ENCODE assay signal across 6 cellular contexts in the genomic region with DNA sequence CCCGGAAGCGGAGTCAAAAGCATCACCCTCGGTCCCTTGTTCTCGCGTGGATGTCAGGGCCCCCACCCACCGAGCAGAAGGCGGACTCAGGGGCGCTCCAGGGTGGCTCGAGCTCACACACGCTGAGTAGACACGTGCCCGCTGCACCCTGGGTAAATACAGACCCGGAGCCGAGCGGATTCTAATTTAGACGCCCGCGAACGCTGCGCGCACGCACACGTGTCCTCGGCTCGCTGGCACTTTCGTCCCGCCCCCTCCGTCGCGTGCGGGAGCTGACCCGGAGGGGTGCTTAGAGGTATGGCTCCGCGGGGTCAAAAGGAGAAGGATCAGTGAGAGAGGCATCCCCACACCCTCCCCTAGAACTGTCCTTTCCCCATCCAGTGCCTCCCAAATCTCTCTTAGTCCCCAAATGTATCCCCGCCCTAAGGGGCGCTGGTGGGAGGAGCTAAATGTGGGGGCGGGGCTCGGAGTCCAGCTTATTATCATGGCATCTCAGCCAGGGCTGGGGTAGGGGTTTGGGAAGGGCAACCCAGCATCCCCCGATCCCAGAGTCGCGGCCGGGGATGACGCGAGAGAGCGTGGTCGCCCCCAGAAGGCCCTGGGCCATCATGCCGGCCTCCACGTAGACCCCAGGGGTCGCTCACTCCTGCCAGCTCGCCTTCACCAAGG. TPM values are rescaled to one million over a fixed set of nuclear protein-coding genes. Genes with fewer than 3 reads are reported as not detected.
DNase-seq lines count a peak whose midpoint lies in the region; ATAC-seq and TF ChIP-seq lines count a peak whose summit lies in the region.

No MANE protein-coding gene starts in this region.

- no peak for TF ChIP-seq CTCF in transverse colon (IDR thresholded peaks at IDR 0.05)

- WGBS in transverse colon (ENCODE audit: low coverage in 1 of 2), 2 donors = 1 to 10% methylated on average over 2 to 34 of the region's 50 CpGs

- H3K36me3 ChIP-seq in ES-I3 (ENCODE audit: insufficient read depth, low read length) (no peaks in the 10 kb centered on the region), transverse colon (no peaks in the 10 kb centered on the region)

- peaks cover 78% of the 10 kb centered on the region for H3K27me3 ChIP-seq in transverse colon

- in situ Hi-C loops in transverse colon (cut with MboI; ENCODE audit: low pct_ligation_motif_present in 1 of 4, low pct_unique_long_range_greater_than_20kb in 1 of 4, low sequenced_read_pairs in 3 of 4) = no loop called here

- H3K4me1 ChIP-seq in ES-I3 (ENCODE audit: insufficient read depth, low read length) (no peaks in the 10 kb centered on the region; the same call in 1 of the 2 replicates), transverse colon (peaks cover 36 to 64% (median 60%) of the 10 kb centered on the region in 4 donors)

- ATAC-seq in GM18868 (IDR thresholded peaks at IDR 0.05; ENCODE audit: unreplicated experiment) = no peak

- H3K27ac Mint-ChIP-seq in immature natural killer cell = peak overlapping the region in 3 of 6 donors; percentile 41 to 66 (median 49)

- no peak for TF ChIP-seq POLR2A in transverse colon (IDR thresholded peaks at IDR 0.05)

- peak; percentile 75 for DNase-seq in NCI-H226
- peak; percentile 26 for DNase-seq in activated T-helper 1 cell treated with Interleukin-2 at 50 U/mL for 16 hours (ENCODE audit: low read depth)
- peak; percentile 57 to 68 (median 63) for DNase-seq in immature natural killer cell
- DNase-seq in transverse colon = peak; percentile 56

- peaks cover 75 to 83% of the 10 kb centered on the region in 2 donors for H3K4me1 Mint-ChIP-seq in immature natural killer cell

- no peak for TF ChIP-seq EP300 in transverse colon (IDR thresholded peaks at IDR 0.05; ENCODE audit: low read depth)

- H3K4me3 Mint-ChIP-seq in immature natural killer cell = peak overlapping the region; percentile 78 to 85 (median 83)

- H3K9me3 Mint-ChIP-seq in immature natural killer cell = peaks cover 0 to 4% (median 0%) of the 10 kb centered on the region in 6 donors

- peak overlapping the region in 2 of 4 donors; percentile 22 to 41 for H3K4me3 ChIP-seq in transverse colon

- H3K9me3 ChIP-seq in ES-I3 (ENCODE audit: control insufficient read depth, insufficient read depth, low read length) (no peaks in the 10 kb centered on the region), transverse colon (no peaks in the 10 kb centered on the region)

- H3K27ac ChIP-seq in transverse colon = no peak overlapping the region

- intact Hi-C loops in transverse colon (cut with DNase I; ENCODE audit: low total_unique reads) = loop anchor here (5.0 kb wide), 1 partner anchor 643 kb away; no protein-coding TSS in a partner anchor

- peak overlapping the region; percentile 59; the same call in 1 of the 2 replicates for H3K9ac ChIP-seq in ES-I3 (ENCODE audit: low read depth, low read length)

- peaks cover 18% of the 10 kb centered on the region in 3 donors for H3K36me3 Mint-ChIP-seq in immature natural killer cell

- H3K27me3 Mint-ChIP-seq in immature natural killer cell (ENCODE audit: low read depth in 3 of 3) = peaks cover 44 to 75% (median 49%) of the 10 kb centered on the region in 3 donors

RNA-seq across cellular contexts. Expression of a gene that starts 0.5 kb away (rescaled TPM):
- polyA plus RNA-seq in immature natural killer cell = not detected
- total RNA-seq in transverse colon = under 1 TPM in 2 of 4 donors, not detected in 2; 0.27 to 0.48 TPM

RNA-seq across cellular contexts. Expression of a gene that starts 2.5 kb away (rescaled TPM):
- 1 to 10 TPM in 1 of 3 donors, under 1 TPM in 1, not detected in 1; 0.63 to 1.1 TPM for polyA plus RNA-seq in immature natural killer cell
- total RNA-seq in transverse colon = under 1 TPM in 2 of 4 donors, not detected in 2; 0.48 to 0.55 TPM

RNA-seq across cellular contexts. Expression of a gene that starts 18.4 kb away (rescaled TPM):
- 10 to 100 TPM in 2 of 3 donors, 1 to 10 TPM in 1; 9.9 to 18.4 (median 18.0) TPM for polyA plus RNA-seq in immature natural killer cell
- total RNA-seq in transverse colon = 10 to 100 TPM in 1 of 4 donors, 1 to 10 TPM in 3; 6.4 to 26.6 (median 7.7) TPM

RNA-seq across cellular contexts. Expression of a gene that starts 20.3 kb away (rescaled TPM):
- 1 to 10 TPM in 1 of 3 donors, under 1 TPM in 1, not detected in 1; 0.48 to 1.9 TPM for polyA plus RNA-seq in immature natural killer cell
- total RNA-seq in transverse colon = 1 to 10 TPM; 1.9 to 8.2 (median 3.8) TPM

RNA-seq across cellular contexts. Expression of a gene that starts 26.5 kb away (rescaled TPM):
- 10 to 100 TPM; 12.5 to 17.8 (median 16.6) TPM for polyA plus RNA-seq in immature natural killer cell
- total RNA-seq in transverse colon = 10 to 100 TPM in 1 of 4 donors, 1 to 10 TPM in 2, not detected in 1; 6.1 to 28.9 (median 8.4) TPM
